Comparison of ENCODE assay signal across 1 cellular context in the genomic region with DNA sequence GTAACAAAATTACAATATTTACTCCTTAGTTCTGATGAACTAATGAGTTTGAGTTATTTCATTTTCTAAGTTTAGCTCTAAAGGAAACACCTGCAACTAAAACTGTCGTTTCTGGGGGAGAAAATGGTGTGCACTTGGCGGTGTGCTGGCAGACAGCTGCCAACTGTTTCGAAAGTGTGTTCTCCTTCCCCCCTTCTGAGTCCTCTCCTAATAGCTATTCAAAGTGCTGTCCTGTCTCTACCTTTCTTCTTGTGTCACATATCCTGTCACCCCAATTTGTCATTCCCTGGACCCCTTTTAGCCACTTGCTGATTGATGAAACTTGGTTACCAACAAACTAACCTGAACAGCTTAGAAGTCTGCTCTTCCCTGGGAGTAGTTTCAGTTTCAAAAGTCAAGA.
TF ChIP-seq lines count a peak whose summit lies in the region.

No MANE protein-coding gene starts in this region.

TF ChIP-seq in K562, 482 proteins besides CTCF, POLR2A, EP300 and RAD21:
- TF ChIP-seq, protein P1, sequence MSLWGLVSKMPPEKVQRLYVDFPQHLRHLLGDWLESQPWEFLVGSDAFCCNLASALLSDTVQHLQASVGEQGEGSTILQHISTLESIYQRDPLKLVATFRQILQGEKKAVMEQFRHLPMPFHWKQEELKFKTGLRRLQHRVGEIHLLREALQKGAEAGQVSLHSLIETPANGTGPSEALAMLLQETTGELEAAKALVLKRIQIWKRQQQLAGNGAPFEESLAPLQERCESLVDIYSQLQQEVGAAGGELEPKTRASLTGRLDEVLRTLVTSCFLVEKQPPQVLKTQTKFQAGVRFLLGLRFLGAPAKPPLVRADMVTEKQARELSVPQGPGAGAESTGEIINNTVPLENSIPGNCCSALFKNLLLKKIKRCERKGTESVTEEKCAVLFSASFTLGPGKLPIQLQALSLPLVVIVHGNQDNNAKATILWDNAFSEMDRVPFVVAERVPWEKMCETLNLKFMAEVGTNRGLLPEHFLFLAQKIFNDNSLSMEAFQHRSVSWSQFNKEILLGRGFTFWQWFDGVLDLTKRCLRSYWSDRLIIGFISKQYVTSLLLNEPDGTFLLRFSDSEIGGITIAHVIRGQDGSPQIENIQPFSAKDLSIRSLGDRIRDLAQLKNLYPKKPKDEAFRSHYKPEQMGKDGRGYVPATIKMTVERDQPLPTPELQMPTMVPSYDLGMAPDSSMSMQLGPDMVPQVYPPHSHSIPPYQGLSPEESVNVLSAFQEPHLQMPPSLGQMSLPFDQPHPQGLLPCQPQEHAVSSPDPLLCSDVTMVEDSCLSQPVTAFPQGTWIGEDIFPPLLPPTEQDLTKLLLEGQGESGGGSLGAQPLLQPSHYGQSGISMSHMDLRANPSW (CRISPR knock-in tag; IDR thresholded peaks at IDR 0.05) = no peak
- TF ChIP-seq NR4A1 (CRISPR knock-in tag; IDR thresholded peaks at IDR 0.05) (no peak), NR4A1 (tag; IDR thresholded peaks at IDR 0.05) (no peak), SRF (CRISPR knock-in tag; IDR thresholded peaks at IDR 0.05) (no peak), ZNF780A (CRISPR knock-in tag; IDR thresholded peaks at IDR 0.05) (no peak)
- TF ChIP-seq, protein P2, sequence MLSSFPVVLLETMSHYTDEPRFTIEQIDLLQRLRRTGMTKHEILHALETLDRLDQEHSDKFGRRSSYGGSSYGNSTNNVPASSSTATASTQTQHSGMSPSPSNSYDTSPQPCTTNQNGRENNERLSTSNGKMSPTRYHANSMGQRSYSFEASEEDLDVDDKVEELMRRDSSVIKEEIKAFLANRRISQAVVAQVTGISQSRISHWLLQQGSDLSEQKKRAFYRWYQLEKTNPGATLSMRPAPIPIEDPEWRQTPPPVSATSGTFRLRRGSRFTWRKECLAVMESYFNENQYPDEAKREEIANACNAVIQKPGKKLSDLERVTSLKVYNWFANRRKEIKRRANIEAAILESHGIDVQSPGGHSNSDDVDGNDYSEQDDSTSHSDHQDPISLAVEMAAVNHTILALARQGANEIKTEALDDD (IDR thresholded peaks at IDR 0.05) = no peak
TF ChIP-seq in K562: peak in this region for 0.
